In genomic region chr1:201154389-201155165, GRCh38 we compare ENCODE assay signal across 8 cellular contexts.
DNase-seq lines count a peak whose midpoint lies in the region; ATAC-seq lines count a peak whose summit lies in the region.

Gene TMEM9, minus strand, starts transcription at chr1:201154474. Its CDS starts 551 bp downstream, at chr1:201153923.

- peak; percentile 97 for ATAC-seq in GM19351 (IDR thresholded peaks at IDR 0.05; ENCODE audit: unreplicated experiment)
- peak; percentile 96 for ATAC-seq in HG03520 (IDR thresholded peaks at IDR 0.05; ENCODE audit: unreplicated experiment)

- peak within 1 kb of the TSS; percentile 82 for H3K27ac ChIP-seq in cingulate gyrus (ENCODE audit: low read depth, low read length)

- DNase-seq in AML-193 (lab: John Stamatoyannopoulos, UW) (peak; percentile 81 to 83), NCI-H526 treated with DMSO at 0.1 percent for 48 hours (lab: John Stamatoyannopoulos, UW) (peak; percentile 75), kidney tubule cell (ENCODE audit: low spot score) (peak; percentile 95)
- peak; percentile 99 for DNase-seq in activated CD4-positive, alpha-beta T cell treated with anti-CD3 and anti-CD28 coated beads for 48 hours
- DNase-seq in stimulated activated CD4-positive, alpha-beta T cell treated with anti-CD3 and anti-CD28 coated beads, Interleukin-1b, Interleukin-23, amount 100 ng/mL, for 1 hour (ENCODE audit: low read depth in 2 of 2) = peak; percentile 97 to 99

Comparison
In these comparisons a context has a peak if more than half of its experiments do, and no peak if none do; other contexts are left out.
1. Peak in every context shown above with its lines: DNase-seq, ATAC-seq and H3K27ac ChIP-seq.